8 cellular contexts compared by ENCODE assay signal in genomic region chr15:78000089-78000926, GRCh38.
DNase-seq lines count a peak whose midpoint lies in the region; ATAC-seq and TF ChIP-seq lines count a peak whose summit lies in the region.

No MANE protein-coding gene starts in this region.

- BruUV-seq in mammary epithelial cell (replicated peaks; lab: Mats Ljungman, UMichigan), result no TSS peak

- dilution Hi-C loops in mammary epithelial cell (cut with HindIII; ENCODE audit: low sequenced_read_pairs), result no loop called here

- H3K4me1 ChIP-seq in KMS-11 (ENCODE audit: low read depth, poor library complexity, severe bottlenecking), result peaks cover 11% of the 10 kb centered on the region
- peaks cover 2% of the 10 kb centered on the region for H3K4me1 ChIP-seq in mammary epithelial cell (ENCODE audit: insufficient read depth, low read length)
- peaks cover 20 to 34% of the 10 kb centered on the region in 2 donors for H3K4me1 ChIP-seq in left lung

- no peak overlapping the region for H3K4me3 ChIP-seq in KMS-11 (IDR thresholded peaks at IDR 0.05; ENCODE audit: insufficient read depth, low read depth, low read length)
- no peak overlapping the region for H3K4me3 ChIP-seq in WERI-Rb-1 (ENCODE audit: low read depth, low read length)
- no peak overlapping the region for H3K4me3 ChIP-seq in mammary epithelial cell (replicated peaks in 1 of 3; ENCODE audit: insufficient read depth in 1 of 3, low read depth in 2 of 3, low read length in 3 of 3)
- H3K4me3 ChIP-seq in left lung, result no peak overlapping the region

- H3K9me3 ChIP-seq in WERI-Rb-1 (ENCODE audit: severe bottlenecking), result no peaks in the 10 kb centered on the region
- no peaks in the 10 kb centered on the region for H3K9me3 ChIP-seq in mammary epithelial cell (replicated peaks; ENCODE audit: insufficient read depth, low read length)
- no peaks in the 10 kb centered on the region for H3K9me3 ChIP-seq in left lung

- no peaks in the 10 kb centered on the region for H3K36me3 ChIP-seq in KMS-11 (ENCODE audit: insufficient read depth)
- peaks cover 18% of the 10 kb centered on the region for H3K36me3 ChIP-seq in WERI-Rb-1
- H3K36me3 ChIP-seq in mammary epithelial cell (ENCODE audit: insufficient read depth, low read length), result peaks cover 2% of the 10 kb centered on the region
- H3K36me3 ChIP-seq in left lung, result peaks cover 0 to 81% of the 10 kb centered on the region in 2 donors

- ATAC-seq in left lung, result peak; percentile 86

- TF ChIP-seq CTCF in KMS-11 (conservative IDR thresholded peaks at IDR 0.05; ENCODE audit: low read depth, low read length), result peak; percentile 80
- TF ChIP-seq CTCF in WERI-Rb-1 (IDR thresholded peaks at IDR 0.05; ENCODE audit: low read depth, low read length), result peak; percentile 89
- TF ChIP-seq CTCF in mammary epithelial cell (conservative IDR thresholded peaks at IDR 0.05 in 1 of 2, IDR thresholded peaks at IDR 0.05 in 1 of 2; ENCODE audit: extremely low read depth in 1 of 2, insufficient read depth in 1 of 2, low read depth in 1 of 2, low read length in 2 of 2), result peak; percentile 9 to 26
- peak; percentile 43 to 68 for TF ChIP-seq CTCF in left lung (IDR thresholded peaks at IDR 0.05)

- 86% methylated on average over 12 of the region's 24 CpGs for WGBS in mammary epithelial cell (ENCODE audit: low coverage, missing lambda C conversion rate)

- no peak overlapping the region for H2AFZ ChIP-seq in KMS-11 (ENCODE audit: low read depth)
- no peak overlapping the region for H2AFZ ChIP-seq in mammary epithelial cell (ENCODE audit: low read depth, low read length)

- in situ Hi-C loops in mammary epithelial cell (cut with MboI; ENCODE audit: low sequenced_read_pairs in 2 of 2), result no loop called here

- intact Hi-C loops in mammary epithelial cell (cut with micrococcal nuclease) (loop anchor here (1.0 kb wide), 1 partner anchor 108 kb away; no protein-coding TSS in a partner anchor), left lung (cut with DNase I) (no loop called here)

- H4K20me1 ChIP-seq in KMS-11 (ENCODE audit: insufficient read depth), result no peaks in the 10 kb centered on the region
- no peaks in the 10 kb centered on the region for H4K20me1 ChIP-seq in mammary epithelial cell (ENCODE audit: insufficient read depth, low read length)

- no peak overlapping the region for H3K27ac ChIP-seq in KMS-11
- no peak overlapping the region for H3K27ac ChIP-seq in WERI-Rb-1
- no peak overlapping the region for H3K27ac ChIP-seq in mammary epithelial cell (ENCODE audit: insufficient read depth, low read depth, low read length)
- H3K27ac ChIP-seq in left lung, result peak overlapping the region in 1 of 2 donors; percentile 41

- H3K27me3 ChIP-seq in KMS-11 (ENCODE audit: insufficient read depth, low read depth) (no peaks in the 10 kb centered on the region), WERI-Rb-1 (ENCODE audit: insufficient read depth, low read depth, severe bottlenecking) (no peaks in the 10 kb centered on the region), mammary epithelial cell (ENCODE audit: insufficient read depth, low read length) (no peaks in the 10 kb centered on the region), left lung (no peaks in the 10 kb centered on the region)

- H3K4me2 ChIP-seq in KMS-11, result peak overlapping the region; percentile 11; the same call in 1 of the 2 replicates
- no peak overlapping the region for H3K4me2 ChIP-seq in mammary epithelial cell (ENCODE audit: insufficient read depth, low read depth, low read length)

- H3K9ac ChIP-seq in KMS-11, result no peak overlapping the region
- H3K9ac ChIP-seq in mammary epithelial cell (ENCODE audit: insufficient read depth, low read length), result no peak overlapping the region

- DNase-seq in NCI-H2171 treated with DMSO at 0.1 percent for 48 hours (lab: John Stamatoyannopoulos, UW), result peak; percentile 15
- DNase-seq in NCI-H2171 (lab: John Stamatoyannopoulos, UW), result no peak
- peak; percentile 85 for DNase-seq in WERI-Rb-1
- DNase-seq in mammary epithelial cell, result peak; percentile 16
- peak; percentile 80 to 95 for DNase-seq in left lung
- peak; percentile 39 for DNase-seq in stimulated activated CD8-positive, alpha-beta memory T cell treated with anti-CD3 and anti-CD28 coated beads, Interleukin-12 subunit alpha, Interleukin-12 subunit beta, amount 100 ng/mL, for 24 hours (ENCODE audit: extremely low read depth)
- DNase-seq in NCI-H1105 (lab: John Stamatoyannopoulos, UW), result no peak

- H3K79me2 ChIP-seq in KMS-11 (ENCODE audit: insufficient read depth, low read depth) (no peaks in the 10 kb centered on the region), mammary epithelial cell (ENCODE audit: insufficient read depth, low read length) (no peaks in the 10 kb centered on the region)

- CTCF ChIA-PET in mammary epithelial cell (lab: Charles Lee; ENCODE audit: low non-redundant PET), result interaction anchor here (1.0 kb wide), 1 partner anchor 79 kb away, joined by 3 read pairs; no protein-coding TSS in a partner anchor

Comparison
In these comparisons a context has a peak if more than half of its experiments do, and no peak if none do; other contexts are left out.
1. DNase-seq: peak in NCI-H2171 treated with DMSO at 0.1 percent for 48 hours (single experiment), WERI-Rb-1 (single experiment), mammary epithelial cell (single experiment), left lung (2 of 2) and stimulated activated CD8-positive, alpha-beta memory T cell treated with anti-CD3 and anti-CD28 coated beads, Interleukin-12 subunit alpha, Interleukin-12 subunit beta, amount 100 ng/mL, for 24 hours (single experiment); none in NCI-H2171 (single experiment) and NCI-H1105 (single experiment).
2. CTCF ChIP-seq: peak in every context shown above with its lines; median percentile 89 in WERI-Rb-1; 80 in KMS-11; 56 in left lung; 18 in mammary epithelial cell.